12 cellular contexts compared by ENCODE assay signal in genomic region chr5:148809781-148810524, GRCh38. TPM values are rescaled to one million over a fixed set of nuclear protein-coding genes. Genes with fewer than 3 reads are reported as not detected.
DNase-seq lines count a peak whose midpoint lies in the region; ATAC-seq and TF ChIP-seq lines count a peak whose summit lies in the region.
"Had no signal": no experiment of that assay in that cellular context is flagged by ENCODE, and none has a peak within 500 bp of the region (broad histone marks: within the 10 kb centered on the region; RNA-seq: fewer than 3 reads in every experiment).

No MANE protein-coding gene starts in this region.

- H3K4me2 ChIP-seq in PC-3 (ENCODE audit: low read length), result peak overlapping the region; percentile 86
- H3K4me2 ChIP-seq: neural progenitor cell had no signal

- POLR2A ChIA-PET in activated CD4-positive, alpha-beta T cell treated with anti-CD3 and anti-CD28 coated beads, Interleukin-2, amount 10 ng/mL, durations not matched to agents 7 days and 5 days (lab: Charles Lee), result no interaction called here
- POLR2A ChIA-PET in PC-3 (lab: Charles Lee; ENCODE audit: unreplicated experiment), result no interaction called here

- H2AFZ ChIP-seq in PC-3 (ENCODE audit: low read length), result peak overlapping the region; percentile 77
- H2AFZ ChIP-seq: neural progenitor cell had no signal

- CTCF ChIA-PET in activated CD4-positive, alpha-beta T cell treated with anti-CD3 and anti-CD28 coated beads, Interleukin-2, amount 10 ng/mL, durations not matched to agents 7 days and 5 days (lab: Charles Lee), result interaction anchor here (1.0 kb wide), 1 partner anchor 11 kb away, joined by 3 read pairs; no protein-coding TSS in a partner anchor
- CTCF ChIA-PET in PC-3 (lab: Charles Lee), result interaction anchor here (1.2 kb wide), 1 partner anchor 11 kb away, joined by 3 read pairs; no protein-coding TSS in a partner anchor

- no TSS peak for BruUV-seq in PC-3 (replicated peaks; lab: Mats Ljungman, UMichigan)

- no peak for TF ChIP-seq CTCF in PC-3 (conservative IDR thresholded peaks at IDR 0.05; ENCODE audit: low read depth, low read length)

- H3K9me3 ChIP-seq in PC-3 (ENCODE audit: low read length), result no peaks in the 10 kb centered on the region

- H3K36me3 ChIP-seq in PC-3 (ENCODE audit: low read depth, low read length), result no peaks in the 10 kb centered on the region
- H3K36me3 ChIP-seq: neural progenitor cell had no signal

- H4K20me1 ChIP-seq in PC-3 (ENCODE audit: low read length), result no peaks in the 10 kb centered on the region

- H3K36me3 Mint-ChIP-seq in activated CD4-positive, alpha-beta T cell treated with anti-CD3 and anti-CD28 coated beads, Interleukin-2, amount 10 ng/mL, durations not matched to agents 7 days and 5 days (ENCODE audit: low read depth), result peaks cover 2% of the 10 kb centered on the region
- no peaks in the 10 kb centered on the region for H3K36me3 Mint-ChIP-seq in dendritic cell treated with granulocyte-macrophage colony-stimulating factor and Interleukin-4, amounts not matched to agents 40 ng/mL and 50 ng/mL, for 4 days (ENCODE audit: low read depth)
- H3K36me3 Mint-ChIP-seq in stimulated activated memory B cell treated with anti-CD40 and anti-IgM and Interleukin-4, amounts not matched to agents 10 μg/mL and 1 μg/mL and 100 μg/mL, for 72 hours, result no peaks in the 10 kb centered on the region
- H3K36me3 Mint-ChIP-seq: neural progenitor cell had no signal

- ATAC-seq in PC-3 (no peak), HG03432 (IDR thresholded peaks at IDR 0.05; ENCODE audit: unreplicated experiment) (no peak)
- no peak for ATAC-seq in stimulated activated memory B cell treated with anti-CD40 and anti-IgM and Interleukin-4, amounts not matched to agents 10 μg/mL and 1 μg/mL and 100 μg/mL, for 72 hours

- no peaks in the 10 kb centered on the region for H3K27me3 ChIP-seq in PC-3 (ENCODE audit: low read length)
- H3K27me3 ChIP-seq: neural progenitor cell had no signal

- peak overlapping the region; percentile 97 for H3K27ac Mint-ChIP-seq in activated CD4-positive, alpha-beta T cell treated with anti-CD3 and anti-CD28 coated beads, Interleukin-2, amount 10 ng/mL, durations not matched to agents 7 days and 5 days
- H3K27ac Mint-ChIP-seq in dendritic cell treated with granulocyte-macrophage colony-stimulating factor and Interleukin-4, amounts not matched to agents 40 ng/mL and 50 ng/mL, for 4 days, result peak overlapping the region; percentile 87
- peak overlapping the region; percentile 86 for H3K27ac Mint-ChIP-seq in stimulated activated memory B cell treated with anti-CD40 and anti-IgM and Interleukin-4, amounts not matched to agents 10 μg/mL and 1 μg/mL and 100 μg/mL, for 72 hours
- H3K27ac Mint-ChIP-seq: neural progenitor cell had no signal

- no peak overlapping the region for H3K27ac ChIP-seq in PC-3 (ENCODE audit: low read length)
- H3K27ac ChIP-seq: neural progenitor cell had no signal

- no peaks in the 10 kb centered on the region for H3K9me3 Mint-ChIP-seq in activated CD4-positive, alpha-beta T cell treated with anti-CD3 and anti-CD28 coated beads, Interleukin-2, amount 10 ng/mL, durations not matched to agents 7 days and 5 days
- no peaks in the 10 kb centered on the region for H3K9me3 Mint-ChIP-seq in dendritic cell treated with granulocyte-macrophage colony-stimulating factor and Interleukin-4, amounts not matched to agents 40 ng/mL and 50 ng/mL, for 4 days
- H3K9me3 Mint-ChIP-seq in stimulated activated memory B cell treated with anti-CD40 and anti-IgM and Interleukin-4, amounts not matched to agents 10 μg/mL and 1 μg/mL and 100 μg/mL, for 72 hours, result no peaks in the 10 kb centered on the region
- H3K9me3 Mint-ChIP-seq: neural progenitor cell had no signal

- no peaks in the 10 kb centered on the region for H3K79me2 ChIP-seq in PC-3 (ENCODE audit: low read length)

- H3K4me3 ChIP-seq in PC-3 (ENCODE audit: low read length), result peak overlapping the region; percentile 74
- H3K4me3 ChIP-seq: neural progenitor cell had no signal

- peak overlapping the region; percentile 83 for H3K4me3 Mint-ChIP-seq in activated CD4-positive, alpha-beta T cell treated with anti-CD3 and anti-CD28 coated beads, Interleukin-2, amount 10 ng/mL, durations not matched to agents 7 days and 5 days
- H3K4me3 Mint-ChIP-seq in dendritic cell treated with granulocyte-macrophage colony-stimulating factor and Interleukin-4, amounts not matched to agents 40 ng/mL and 50 ng/mL, for 4 days, result peak overlapping the region; percentile 75
- H3K4me3 Mint-ChIP-seq in stimulated activated memory B cell treated with anti-CD40 and anti-IgM and Interleukin-4, amounts not matched to agents 10 μg/mL and 1 μg/mL and 100 μg/mL, for 72 hours, result peak overlapping the region; percentile 83
- H3K4me3 Mint-ChIP-seq: neural progenitor cell had no signal

- no peak for DNase-seq in activated CD4-positive, alpha-beta T cell treated with anti-CD3 and anti-CD28 coated beads, Interleukin-2, amount 10 ng/mL, durations not matched to agents 7 days and 5 days
- DNase-seq in activated CD4-positive, alpha-beta T cell treated with anti-CD3 and anti-CD28 coated beads, Interleukin-2, amount 50 U/mL, for 1 hour, result no peak
- DNase-seq in PC-3, result peak; percentile 48
- DNase-seq in SW480 (ENCODE audit: low spot score), result no peak
- DNase-seq in activated CD4-positive, CD25-positive, alpha-beta regulatory T cell treated with anti-CD3 and anti-CD28 coated beads, Interleukin-2, amount 50 U/mL, for 72 hours, result no peak
- DNase-seq: ACHN; effector CD4-positive, alpha-beta T cell; NCI-H510A had no signal

- H3K4me1 ChIP-seq in PC-3 (ENCODE audit: insufficient read depth, low read length), result peaks cover 50% of the 10 kb centered on the region
- H3K4me1 ChIP-seq: neural progenitor cell had no signal

- intact Hi-C loops in PC-3 (cut with micrococcal nuclease), result loop anchor here (1.0 kb wide), 1 partner anchor 69 kb away; no protein-coding TSS in a partner anchor
- intact Hi-C loops in dendritic cell treated with granulocyte-macrophage colony-stimulating factor and Interleukin-4, amounts not matched to agents 40 ng/mL and 50 ng/mL, for 4 days (cut with micrococcal nuclease), result loop anchor here (2.0 to 5.0 kb wide), 2 partner anchors 17 to 63 kb away; partner anchors contain the start of gene ADRB2

- H3K9ac ChIP-seq in PC-3 (ENCODE audit: low read length), result peak overlapping the region; percentile 25
- H3K9ac ChIP-seq: neural progenitor cell had no signal

- H3K4me1 Mint-ChIP-seq in activated CD4-positive, alpha-beta T cell treated with anti-CD3 and anti-CD28 coated beads, Interleukin-2, amount 10 ng/mL, durations not matched to agents 7 days and 5 days, result peaks cover 48% of the 10 kb centered on the region
- peaks cover 70% of the 10 kb centered on the region for H3K4me1 Mint-ChIP-seq in dendritic cell treated with granulocyte-macrophage colony-stimulating factor and Interleukin-4, amounts not matched to agents 40 ng/mL and 50 ng/mL, for 4 days (ENCODE audit: low read depth)
- peaks cover 66% of the 10 kb centered on the region for H3K4me1 Mint-ChIP-seq in stimulated activated memory B cell treated with anti-CD40 and anti-IgM and Interleukin-4, amounts not matched to agents 10 μg/mL and 1 μg/mL and 100 μg/mL, for 72 hours

- no peaks in the 10 kb centered on the region for H3K9me2 ChIP-seq in PC-3 (replicated peaks; ENCODE audit: low read length)

- H3K27me3 Mint-ChIP-seq in activated CD4-positive, alpha-beta T cell treated with anti-CD3 and anti-CD28 coated beads, Interleukin-2, amount 10 ng/mL, durations not matched to agents 7 days and 5 days, result peaks cover 2% of the 10 kb centered on the region
- no peaks in the 10 kb centered on the region for H3K27me3 Mint-ChIP-seq in dendritic cell treated with granulocyte-macrophage colony-stimulating factor and Interleukin-4, amounts not matched to agents 40 ng/mL and 50 ng/mL, for 4 days
- no peaks in the 10 kb centered on the region for H3K27me3 Mint-ChIP-seq in stimulated activated memory B cell treated with anti-CD40 and anti-IgM and Interleukin-4, amounts not matched to agents 10 μg/mL and 1 μg/mL and 100 μg/mL, for 72 hours

- H3F3A ChIP-seq in PC-3 (ENCODE audit: low read length, unreplicated experiment), result no peaks in the 10 kb centered on the region

RNA-seq across cellular contexts. Expression of gene ADRB2, which starts 16.5 kb away (rescaled TPM):
- total RNA-seq in activated CD4-positive, alpha-beta T cell treated with anti-CD3 and anti-CD28 coated beads, Interleukin-2, amount 10 ng/mL, durations not matched to agents 7 days and 5 days, result 1 to 10 TPM; 1.3 to 1.5 TPM
- total RNA-seq in PC-3 (2014; rRNA removed), result 41.1 and 42.1 TPM in 2 replicates

Comparison
In these comparisons a context has a peak if more than half of its experiments do, and no peak if none do; other contexts are left out.
1. RNA of gene ADRB2, which starts 16.5 kb away (total RNA-seq): 41.1 to 42.1 TPM in PC-3; 1.3 to 1.5 TPM in activated CD4-positive, alpha-beta T cell treated with anti-CD3 and anti-CD28 coated beads, Interleukin-2, amount 10 ng/mL, durations not matched to agents 7 days and 5 days; every median in the first group is over 10 times any median in the second.
2. Peak in every context shown above with its lines, with median percentiles within 50 percentile points of each other: H3K27ac Mint-ChIP-seq and H3K4me3 Mint-ChIP-seq.